8 cellular contexts compared by ENCODE assay signal in genomic region chr13:102596147-102597028, GRCh38. TPM values are rescaled to one million over a fixed set of nuclear protein-coding genes. Genes with fewer than 3 reads are reported as not detected.
DNase-seq lines count a peak whose midpoint lies in the region; ATAC-seq and TF ChIP-seq lines count a peak whose summit lies in the region.

Gene TPP2 (plus strand): TSS chr13:102596986. CDS start chr13:102597039, 53 bp downstream.

- no peaks in the 10 kb centered on the region for H3K36me3 ChIP-seq in ovary
- H3K36me3 ChIP-seq in thyroid gland, result no peaks in the 10 kb centered on the region

- intact Hi-C loops in Right ventricle myocardium inferior (cut with DNase I) (loop anchor here (1.0 to 5.0 kb wide), 4 partner anchors 46 to 249 kb away; partner anchors contain the start of gene TEX30), ovary (cut with DNase I) (loop anchor here in 1 of 4 donors (5.0 kb wide), 1 partner anchor 246 kb away; no protein-coding TSS in a partner anchor), thyroid gland (cut with DNase I) (loop anchor here (5.0 kb wide), 1 partner anchor 246 kb away; no protein-coding TSS in a partner anchor)

- H3K27ac ChIP-seq in ovary (peak within 1 kb of the TSS; percentile 97 to 100), thyroid gland (peak within 1 kb of the TSS; percentile 97 to 99 (median 97))

- WGBS in ovary, 3 donors, result 0% methylated on average over 39 to 53 of the region's 53 CpGs
- WGBS in thyroid gland, 2 donors, result 0 to 1% methylated on average over 11 to 36 of the region's 53 CpGs

- ATAC-seq in HG02759 (IDR thresholded peaks at IDR 0.05; ENCODE audit: unreplicated experiment) (peak; percentile 83), Right ventricle myocardium inferior (peak; percentile 99)

- H3K9me3 ChIP-seq in ovary, result no peaks in the 10 kb centered on the region
- H3K9me3 ChIP-seq in thyroid gland, result no peaks in the 10 kb centered on the region

- TF ChIP-seq EP300 in ovary (IDR thresholded peaks at IDR 0.05), result no peak

- peaks cover 5% of the 10 kb centered on the region for H3K4me1 ChIP-seq in ovary (ENCODE audit: insufficient read depth)
- H3K4me1 ChIP-seq in thyroid gland, result peaks cover 28 to 36% of the 10 kb centered on the region in 2 donors

- peak within 1 kb of the TSS; percentile 98 for H3K4me3 ChIP-seq in GM12864 (ENCODE audit: low read depth, low read length)
- peak within 1 kb of the TSS; percentile 97 for H3K4me3 ChIP-seq in ovary
- peak within 1 kb of the TSS; percentile 61 to 99 (median 79) for H3K4me3 ChIP-seq in thyroid gland (replicated peaks in 1 of 3)

- H3K27me3 ChIP-seq in ovary (no peaks in the 10 kb centered on the region), thyroid gland (no peaks in the 10 kb centered on the region)

- TF ChIP-seq CTCF in GM12864 (IDR thresholded peaks at IDR 0.05; ENCODE audit: low read depth, low read length, missing control alignments), result no peak
- peak in 1 of 3 donors; percentile 8 for TF ChIP-seq CTCF in ovary (IDR thresholded peaks at IDR 0.05)
- no peak for TF ChIP-seq CTCF in thyroid gland (IDR thresholded peaks at IDR 0.05)

- TF ChIP-seq POLR2A in ovary (IDR thresholded peaks at IDR 0.05) (peak; percentile 67), thyroid gland (IDR thresholded peaks at IDR 0.05) (peak in 1 of 2 donors; percentile 92)

- DNase-seq in GM12864 (ENCODE audit: low read depth) (peak; percentile 95), NCI-H1417 (lab: John Stamatoyannopoulos, UW) (peak; percentile 99), SW 1271 (lab: John Stamatoyannopoulos, UW) (peak; percentile 40 to 76), Right ventricle myocardium inferior (ENCODE audit: missing footprints) (peak; percentile 99), ovary (peak; percentile 99 to 100 (median 99)), thyroid gland (peak; percentile 99)
- peak; percentile 93 for DNase-seq in activated naive CD8-positive, alpha-beta T cell treated with anti-CD3 and anti-CD28 coated beads, Interleukin-2, amount 50 U/mL, for 16 hours (ENCODE audit: low read depth, low spot score)

RNA-seq across cellular contexts. Expression of gene TPP2, which starts in this region (rescaled TPM):
- 29.9 TPM for total RNA-seq in Right ventricle myocardium inferior
- 10 to 100 TPM; 27.8 to 50.7 (median 36.5) TPM for total RNA-seq in ovary
- 10 to 100 TPM; 24.0 to 32.3 TPM for polyA plus RNA-seq in ovary
- total RNA-seq in thyroid gland, result 100 to 1,000 TPM in 2 of 4 donors, 10 to 100 TPM in 2; 77.3 to 229 (median 99.1) TPM

Comparison
In these comparisons a context has a peak if more than half of its experiments do, and no peak if none do; other contexts are left out.
1. Peak in every context shown above with its lines: DNase-seq, ATAC-seq, H3K4me3 ChIP-seq and H3K27ac ChIP-seq.